9 cellular contexts compared by ENCODE assay signal in the genomic region with DNA sequence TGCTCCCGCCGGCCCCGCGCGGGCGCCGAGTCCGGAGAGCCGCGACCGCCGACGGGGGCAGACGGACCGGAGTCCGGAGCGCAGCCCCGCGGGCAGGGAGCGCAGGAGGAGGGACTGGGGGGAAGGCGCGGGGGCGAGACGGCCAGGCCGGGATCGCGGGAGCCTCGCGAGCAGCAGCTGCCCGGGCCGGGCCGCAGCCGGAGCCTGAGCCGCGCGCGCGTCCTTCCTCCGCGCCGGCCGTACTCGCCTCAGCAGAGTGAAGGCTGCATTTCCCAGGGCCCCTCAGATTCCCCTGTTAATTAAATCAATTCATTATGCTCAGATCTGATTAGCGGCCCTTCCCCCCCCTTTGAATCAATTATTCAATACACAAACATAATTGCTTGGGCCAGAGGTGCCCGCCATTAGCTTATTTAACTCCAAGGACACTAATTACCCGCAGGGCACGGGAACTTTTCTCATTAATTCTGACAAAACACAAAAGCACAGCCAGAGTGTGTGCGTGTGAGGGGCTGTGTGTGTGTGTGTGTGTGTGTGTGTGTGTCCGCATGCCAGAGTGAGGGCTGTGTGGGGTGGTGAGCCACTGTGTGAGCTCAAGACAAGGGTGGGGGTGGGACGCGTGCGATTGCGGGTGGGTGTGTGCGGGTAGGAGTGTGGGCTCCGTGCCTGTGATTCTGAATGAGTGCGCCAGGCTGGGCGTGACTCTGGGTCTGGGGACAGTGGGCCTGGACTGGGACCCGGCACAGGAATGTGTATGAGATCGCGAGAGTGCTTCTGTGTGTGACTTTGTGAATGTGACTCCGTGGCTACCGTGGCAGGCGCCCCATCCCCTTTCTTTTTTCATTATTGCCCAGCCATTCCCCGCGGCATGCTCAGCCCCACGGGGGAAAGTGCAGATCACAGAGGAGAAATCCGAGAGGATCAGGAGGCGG. TPM values are rescaled to one million over a fixed set of nuclear protein-coding genes. Genes with fewer than 3 reads are reported as not detected.
DNase-seq lines count a peak whose midpoint lies in the region; ATAC-seq and TF ChIP-seq lines count a peak whose summit lies in the region.
"Had no signal": no experiment of that assay in that cellular context is flagged by ENCODE, and none has a peak within 500 bp of the region (broad histone marks: within the 10 kb centered on the region; RNA-seq: fewer than 3 reads in every experiment).

No MANE protein-coding gene starts in this region.

- no peaks in the 10 kb centered on the region for H3K36me3 Mint-ChIP-seq in activated CD8-positive, alpha-beta memory T cell treated with anti-CD3 and anti-CD28 coated beads, Interleukin-2, amount 10 ng/mL, durations not matched to agents 7 days and 5 days
- H3K36me3 Mint-ChIP-seq in central memory CD8-positive, alpha-beta T cell (ENCODE audit: insufficient read depth) = no peaks in the 10 kb centered on the region
- no peaks in the 10 kb centered on the region for H3K36me3 Mint-ChIP-seq in type B pancreatic cell

- peak; percentile 50 for DNase-seq in activated CD8-positive, alpha-beta memory T cell treated with anti-CD3 and anti-CD28 coated beads, Interleukin-2, amount 50 U/mL, for 48 hours
- no peak for DNase-seq in activated CD8-positive, alpha-beta memory T cell treated with anti-CD3 and anti-CD28 coated beads, Interleukin-2, amount 10 ng/mL, durations not matched to agents 7 days and 5 days
- no peak for DNase-seq in central memory CD8-positive, alpha-beta T cell (ENCODE audit: low spot score in 2 of 2)
- peak; percentile 42 for DNase-seq in mesendoderm
- DNase-seq in type B pancreatic cell (ENCODE audit: extremely low spot score, unreplicated experiment) = no peak
- no peak for DNase-seq in NCI-H2171 treated with DMSO at 0.1 percent for 48 hours (lab: John Stamatoyannopoulos, UW)
- DNase-seq in SK-N-DZ (ENCODE audit: low spot score) = no peak
- DNase-seq in midbrain (lab: John Stamatoyannopoulos, UW) = no peak

- H3K79me1 ChIP-seq in mesendoderm (ENCODE audit: low read length) = no peaks in the 10 kb centered on the region

- H3K4me3 ChIP-seq in mesendoderm (ENCODE audit: low read length) = peak overlapping the region; percentile 7

- H2BK5ac ChIP-seq in mesendoderm (ENCODE audit: low read length) = no peak overlapping the region

- H3K4me3 Mint-ChIP-seq in activated CD8-positive, alpha-beta memory T cell treated with anti-CD3 and anti-CD28 coated beads, Interleukin-2, amount 10 ng/mL, durations not matched to agents 7 days and 5 days = no peak overlapping the region
- peak overlapping the region; percentile 48 for H3K4me3 Mint-ChIP-seq in central memory CD8-positive, alpha-beta T cell
- H3K4me3 Mint-ChIP-seq in type B pancreatic cell = peak overlapping the region; percentile 83

- peak overlapping the region; percentile 50 for H3K9ac ChIP-seq in mesendoderm (ENCODE audit: low read length)

- H3K4me1 Mint-ChIP-seq in activated CD8-positive, alpha-beta memory T cell treated with anti-CD3 and anti-CD28 coated beads, Interleukin-2, amount 10 ng/mL, durations not matched to agents 7 days and 5 days = peaks cover 7% of the 10 kb centered on the region
- peaks cover 8% of the 10 kb centered on the region for H3K4me1 Mint-ChIP-seq in central memory CD8-positive, alpha-beta T cell
- H3K4me1 Mint-ChIP-seq in type B pancreatic cell (ENCODE audit: unreplicated experiment) = peaks cover 11% of the 10 kb centered on the region

- no peak overlapping the region for H3K23ac ChIP-seq in mesendoderm (ENCODE audit: low read length)

- H3K27ac ChIP-seq in mesendoderm (ENCODE audit: low read depth, low read length) = no peak overlapping the region

- no peak overlapping the region for H4K5ac ChIP-seq in mesendoderm (ENCODE audit: low read length)

- no peak overlapping the region for H4K8ac ChIP-seq in mesendoderm (ENCODE audit: low read depth, low read length)

- peak overlapping the region; percentile 73 for H3K4me2 ChIP-seq in mesendoderm (ENCODE audit: low read length)

- no peaks in the 10 kb centered on the region for H3K4me1 ChIP-seq in mesendoderm (ENCODE audit: control insufficient read depth, low read depth, low read length)

- no peak overlapping the region for H3K18ac ChIP-seq in mesendoderm (ENCODE audit: low read length)

- H3K56ac ChIP-seq in mesendoderm (ENCODE audit: low read length) = peak overlapping the region; percentile 67

- no peaks in the 10 kb centered on the region for H3K9me3 Mint-ChIP-seq in activated CD8-positive, alpha-beta memory T cell treated with anti-CD3 and anti-CD28 coated beads, Interleukin-2, amount 10 ng/mL, durations not matched to agents 7 days and 5 days (ENCODE audit: low read depth)
- H3K9me3 Mint-ChIP-seq in central memory CD8-positive, alpha-beta T cell = no peaks in the 10 kb centered on the region
- H3K9me3 Mint-ChIP-seq in type B pancreatic cell = no peaks in the 10 kb centered on the region

- no peak overlapping the region for H3K4ac ChIP-seq in mesendoderm (ENCODE audit: low read depth, low read length)

- WGBS in mesendoderm (ENCODE audit: extremely low coverage, insufficient coverage, low lambda C conversion rate) = no CpG with 5 or more reads among the region's 68 CpGs

- H3K27ac Mint-ChIP-seq in activated CD8-positive, alpha-beta memory T cell treated with anti-CD3 and anti-CD28 coated beads, Interleukin-2, amount 10 ng/mL, durations not matched to agents 7 days and 5 days = no peak overlapping the region
- no peak overlapping the region for H3K27ac Mint-ChIP-seq in central memory CD8-positive, alpha-beta T cell (ENCODE audit: low read depth)
- no peak overlapping the region for H3K27ac Mint-ChIP-seq in type B pancreatic cell

- no peak overlapping the region for H2AK5ac ChIP-seq in mesendoderm (ENCODE audit: low read length)

- no peak for ATAC-seq in activated CD8-positive, alpha-beta memory T cell treated with anti-CD3 and anti-CD28 coated beads, Interleukin-2, amount 10 ng/mL, durations not matched to agents 7 days and 5 days
- no peak for ATAC-seq in central memory CD8-positive, alpha-beta T cell (replicated peaks; ENCODE audit: extremely low read depth, poor library complexity, severe bottlenecking)

- H2BK15ac ChIP-seq in mesendoderm (replicated peaks; ENCODE audit: low read depth) = no peak overlapping the region

- H2BK120ac ChIP-seq in mesendoderm (ENCODE audit: low read depth, low read length) = no peak overlapping the region

- peaks cover 83% of the 10 kb centered on the region for H3K27me3 Mint-ChIP-seq in activated CD8-positive, alpha-beta memory T cell treated with anti-CD3 and anti-CD28 coated beads, Interleukin-2, amount 10 ng/mL, durations not matched to agents 7 days and 5 days
- H3K27me3 Mint-ChIP-seq in central memory CD8-positive, alpha-beta T cell = peaks cover 79% of the 10 kb centered on the region
- peaks cover 86% of the 10 kb centered on the region for H3K27me3 Mint-ChIP-seq in type B pancreatic cell

- CTCF ChIA-PET in activated CD8-positive, alpha-beta memory T cell treated with anti-CD3 and anti-CD28 coated beads, Interleukin-2, amount 10 ng/mL, durations not matched to agents 7 days and 5 days (lab: Charles Lee) = interaction anchor here (0.8 kb wide), 1 partner anchor 27 kb away, joined by 3 read pairs; no protein-coding TSS in a partner anchor

- peaks cover 46% of the 10 kb centered on the region for H3K27me3 ChIP-seq in mesendoderm (ENCODE audit: insufficient read depth, low read length, poor library complexity)

- no peaks in the 10 kb centered on the region for H3K79me2 ChIP-seq in mesendoderm (ENCODE audit: control insufficient read depth, insufficient read depth, low read length)

- TF ChIP-seq CTCF in type B pancreatic cell (conservative IDR thresholded peaks at IDR 0.05) = no peak

- H3K36me3 ChIP-seq in mesendoderm (ENCODE audit: control insufficient read depth, insufficient read depth, low read length) = no peaks in the 10 kb centered on the region

RNA-seq across cellular contexts. Expression of gene LMO1, which starts 5.1 kb away (rescaled TPM):
- total RNA-seq in activated CD8-positive, alpha-beta memory T cell treated with anti-CD3 and anti-CD28 coated beads, Interleukin-2, amount 10 ng/mL, durations not matched to agents 7 days and 5 days = not detected
- 0.65 TPM for polyA plus RNA-seq in mesendoderm (2013, experiment 1 of 2)
- polyA plus RNA-seq in mesendoderm (2013, experiment 2 of 2) = 0.59 TPM
- total RNA-seq in type B pancreatic cell (ENCODE audit: low replicate concordance) = 2.1 and 2.7 TPM in 2 replicates
- polyA plus RNA-seq in SK-N-DZ (2014; cell fraction: cytosol; rRNA removed) = 1.7 and 4.4 TPM in 2 replicates
- 3.3 and 4.2 TPM in 2 replicates for polyA plus RNA-seq in SK-N-DZ (2014; cell fraction: nucleus; rRNA removed)
- total RNA-seq: myocyte had no signal

Comparison
In these comparisons a context has a peak if more than half of its experiments do, and no peak if none do; other contexts are left out.
1. DNase-seq: peak in activated CD8-positive, alpha-beta memory T cell treated with anti-CD3 and anti-CD28 coated beads, Interleukin-2, amount 50 U/mL, for 48 hours (single experiment) and mesendoderm (single experiment); none in activated CD8-positive, alpha-beta memory T cell treated with anti-CD3 and anti-CD28 coated beads, Interleukin-2, amount 10 ng/mL, durations not matched to agents 7 days and 5 days (single experiment), central memory CD8-positive, alpha-beta T cell (0 of 2), type B pancreatic cell (single experiment), NCI-H2171 treated with DMSO at 0.1 percent for 48 hours (single experiment), SK-N-DZ (single experiment) and midbrain (single experiment).